In the genomic region with DNA sequence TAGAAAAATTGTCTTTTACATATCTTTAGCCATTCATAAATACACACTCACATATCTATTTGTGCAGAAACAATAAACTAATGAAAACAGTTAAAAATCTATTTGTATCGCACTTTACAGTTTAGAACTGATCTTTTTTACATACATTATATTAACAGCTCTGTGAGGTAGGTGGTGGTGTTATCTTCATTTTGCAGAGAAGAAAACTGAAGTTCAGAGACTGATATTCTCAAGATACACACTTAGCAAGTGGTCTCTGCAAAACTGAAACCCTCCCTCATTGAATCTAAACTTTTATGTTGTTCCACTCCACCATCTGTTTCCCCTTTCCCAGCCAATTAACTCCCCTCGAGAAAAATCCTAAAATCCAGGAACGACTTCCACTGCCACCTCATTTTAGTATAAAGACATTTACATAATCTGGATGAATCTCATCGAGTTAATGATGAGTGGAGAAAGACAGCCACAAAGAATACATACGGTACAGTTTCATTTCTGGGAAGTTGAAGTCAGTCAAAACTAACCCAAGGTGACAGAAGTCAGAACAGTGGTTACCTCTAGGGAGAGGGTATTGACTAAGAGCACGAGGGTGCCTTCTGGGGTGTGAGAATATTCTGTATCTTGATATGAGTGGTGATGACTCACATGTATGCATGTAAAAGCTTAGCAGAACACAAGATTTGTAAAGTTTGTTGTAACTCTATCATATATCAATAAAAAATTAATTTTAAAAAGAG, we compare ENCODE assay signal across 10 cellular contexts.
DNase-seq lines count a peak whose midpoint lies in the region; ATAC-seq, FAIRE-seq and TF ChIP-seq lines count a peak whose summit lies in the region.
"Had no signal": no experiment of that assay in that cellular context is flagged by ENCODE, and none has a peak within 500 bp of the region (broad histone marks: within the 10 kb centered on the region; RNA-seq: fewer than 3 reads in every experiment).

No MANE protein-coding gene starts in this region.

- FAIRE-seq in bronchial epithelial cell (lab: Jason Lieb, UNC): no peak

- no peak overlapping the region for H3K4me3 ChIP-seq in bronchial epithelial cell (ENCODE audit: low read depth, low read length)

- no peaks in the 10 kb centered on the region for H3K36me3 ChIP-seq in bronchial epithelial cell (ENCODE audit: control insufficient read depth, insufficient read depth, low read length)

- ATAC-seq in GM18499 (IDR thresholded peaks at IDR 0.05; ENCODE audit: insufficient read depth, unreplicated experiment) (peak; percentile 100), GM19455 (IDR thresholded peaks at IDR 0.05; ENCODE audit: unreplicated experiment) (peak; percentile 94), HG03139 (IDR thresholded peaks at IDR 0.05; ENCODE audit: unreplicated experiment) (peak; percentile 97)
- ATAC-seq: Panc1 had no signal

- no peak for TF ChIP-seq CTCF in bronchial epithelial cell (IDR thresholded peaks at IDR 0.05; ENCODE audit: insufficient read depth, low read length, severe bottlenecking)

- DNase-seq in bronchial epithelial cell (ENCODE audit: low read depth) (peak; percentile 85), DMS53 treated with DMSO at 0.1 percent for 48 hours (lab: John Stamatoyannopoulos, UW; ENCODE audit: unreplicated experiment) (no peak), NCI-H510A (lab: John Stamatoyannopoulos, UW) (no peak), NCI-H1105 (lab: John Stamatoyannopoulos, UW) (no peak), NCI-H146 (lab: John Stamatoyannopoulos, UW) (no peak)
- DNase-seq: central memory CD4-positive, alpha-beta T cell had no signal

- no peaks in the 10 kb centered on the region for H3K27me3 ChIP-seq in bronchial epithelial cell (ENCODE audit: control insufficient read depth, insufficient read depth, low read length)
